26 cellular contexts compared by ENCODE assay signal in the genomic region with DNA sequence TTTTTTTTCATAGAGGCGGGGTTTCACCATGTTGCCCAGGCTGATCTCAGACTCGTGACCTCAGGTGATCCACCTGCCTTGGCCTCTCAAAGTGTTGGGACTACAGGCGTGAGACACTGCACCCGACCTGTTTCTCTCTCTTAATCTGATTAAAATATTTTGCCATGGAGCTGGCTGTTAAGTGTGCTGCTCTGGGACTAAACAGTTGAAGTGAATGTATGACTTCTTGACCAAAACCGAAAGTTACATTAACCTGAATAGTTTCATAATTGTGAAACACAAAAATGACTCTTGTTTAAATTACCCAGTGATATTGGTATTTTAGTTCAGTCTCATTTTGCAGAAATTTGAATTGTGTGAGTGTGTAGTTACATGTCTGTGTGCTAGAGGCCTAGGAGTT.
"Had no signal": no experiment of that assay in that cellular context is flagged by ENCODE, and none has a peak within 500 bp of the region (broad histone marks: within the 10 kb centered on the region; RNA-seq: fewer than 3 reads in every experiment).

No MANE protein-coding gene starts in this region.

- H3K4me1 ChIP-seq: Peyer's patch, SJCRH30 had no signal

- H3K9me3 ChIP-seq: MG63, Peyer's patch, SJCRH30 had no signal

- H3K36me3 ChIP-seq: MG63, Peyer's patch, SJCRH30 had no signal

- DNase-seq: IMR-90; Karpas-422; KG1; MG63; NCI-H1105; NCI-H1417; NCI-H1436 treated with DMSO at 0.1 percent for 48 hours; NCI-H1694; NCI-H187 treated with DMSO at 0.1 percent for 48 hours; NCI-H2029 treated with DMSO at 0.1 percent for 48 hours; NCI-H2171 treated with DMSO at 0.1 percent for 48 hours; NCI-H345; NCI-H446 treated with DMSO at 0.1 percent for 48 hours; NCI-H510A treated with DMSO at 0.1 percent for 48 hours; NCI-H526; NK-92 treated with Interleukin-12 subunit alpha and Interleukin-12 subunit beta, amount 100 ng/mL, for 24 hours; OCI-M1; PC-9; Peyer's patch; SHP77 treated with DMSO at 0.1 percent for 48 hours; SJCRH30; T-helper 1 cell; T-helper 17 cell had no signal

- FAIRE-seq: HepG2 had no signal

- ATAC-seq: HepG2, Right ventricle myocardium inferior, SK-N-SH treated with all-trans-retinoic acid at 6 μM for 48 hours, T-helper 17 cell had no signal

- H3K4me3 ChIP-seq: MG63, PC-9, Peyer's patch, SJCRH30 had no signal

- H3K27me3 ChIP-seq: MG63, Peyer's patch, SJCRH30 had no signal

- H2AFZ ChIP-seq: PC-9 had no signal

- H3K27ac ChIP-seq: PC-9, Peyer's patch, SJCRH30 had no signal

- H3K4me2 ChIP-seq: PC-9 had no signal
